ENCODE assay signal across 19 cellular contexts in the genomic region with DNA sequence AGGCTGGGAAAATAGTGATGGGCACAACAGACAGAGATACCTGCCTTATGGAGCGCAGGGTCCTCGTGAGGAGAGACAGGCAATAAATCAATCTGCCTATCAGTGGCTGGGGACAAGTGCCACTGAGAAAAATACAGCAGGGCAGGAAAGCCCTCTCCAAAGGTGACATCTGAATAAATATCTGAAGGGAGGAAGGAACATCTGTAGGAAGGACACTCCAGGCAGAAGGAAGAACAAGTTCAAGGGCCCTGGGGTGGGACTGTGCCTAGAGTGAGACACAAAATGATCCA. TPM values are rescaled to one million over a fixed set of nuclear protein-coding genes. Genes with fewer than 3 reads are reported as not detected.
DNase-seq lines count a peak whose midpoint lies in the region; ATAC-seq and TF ChIP-seq lines count a peak whose summit lies in the region.
"Had no signal": no experiment of that assay in that cellular context is flagged by ENCODE, and none has a peak within 500 bp of the region (broad histone marks: within the 10 kb centered on the region; RNA-seq: fewer than 3 reads in every experiment).

No MANE protein-coding gene starts in this region.

- no peak overlapping the region for H2BK5ac ChIP-seq in neuronal stem cell (ENCODE audit: low read length)

- no peak overlapping the region for H3K23ac ChIP-seq in neuronal stem cell (ENCODE audit: low read depth, low read length, poor library complexity)

- H3K27me3 ChIP-seq in left ventricle myocardium inferior (ENCODE audit: low read depth) (no peaks in the 10 kb centered on the region), neuronal stem cell (ENCODE audit: control insufficient read depth in 3 of 3, insufficient read depth in 3 of 3, low read depth in 1 of 3, low read length in 3 of 3) (no peaks in the 10 kb centered on the region), foreskin keratinocyte (no peaks in the 10 kb centered on the region)
- H3K27me3 ChIP-seq: SJCRH30 had no signal

- peak overlapping the region; percentile 7 for H3K18ac ChIP-seq in neuronal stem cell (ENCODE audit: low read length)

- H2BK15ac ChIP-seq in neuronal stem cell (ENCODE audit: low read length), result no peak overlapping the region

- H3K27ac Mint-ChIP-seq in dendritic cell treated with granulocyte-macrophage colony-stimulating factor and Interleukin-4, amounts not matched to agents 40 ng/mL and 50 ng/mL, for 4 days, result peak overlapping the region; percentile 31
- H3K27ac Mint-ChIP-seq: B cell had no signal

- no peaks in the 10 kb centered on the region for H3K27me3 Mint-ChIP-seq in dendritic cell treated with granulocyte-macrophage colony-stimulating factor and Interleukin-4, amounts not matched to agents 40 ng/mL and 50 ng/mL, for 4 days
- H3K27me3 Mint-ChIP-seq: B cell had no signal

- no peak overlapping the region for H4K8ac ChIP-seq in neuronal stem cell (ENCODE audit: low read depth, low read length)

- H3K9me3 Mint-ChIP-seq in dendritic cell treated with granulocyte-macrophage colony-stimulating factor and Interleukin-4, amounts not matched to agents 40 ng/mL and 50 ng/mL, for 4 days, result no peaks in the 10 kb centered on the region

- no peak overlapping the region for H4K91ac ChIP-seq in neuronal stem cell (ENCODE audit: low read depth, low read length, poor library complexity)

- no peak for DNase-seq in left ventricle myocardium inferior
- no peak for DNase-seq in left cardiac atrium
- no peak for DNase-seq in neuronal stem cell (ENCODE audit: low spot score)
- no peak for DNase-seq in GM20000 (ENCODE audit: low spot score)
- DNase-seq in foreskin keratinocyte, result no peak
- DNase-seq in NCI-H1436 treated with DMSO at 0.1 percent for 48 hours (lab: John Stamatoyannopoulos, UW), result no peak
- DNase-seq: DMS79 treated with DMSO at 0.1 percent for 48 hours, H7, NCI-H1417 treated with DMSO at 0.1 percent for 48 hours, NCI-H1930, NCI-H226, NCI-H524, NCI-H82, PC-9, SJCRH30 had no signal

- H2AFZ ChIP-seq in neuronal stem cell (ENCODE audit: low read length), result no peak overlapping the region
- H2AFZ ChIP-seq: PC-9 had no signal

- peak overlapping the region; percentile 48 for H3K27ac ChIP-seq in left ventricle myocardium inferior (replicated peaks)
- H3K27ac ChIP-seq in neuronal stem cell (replicated peaks; ENCODE audit: low read length), result no peak overlapping the region
- H3K27ac ChIP-seq in foreskin keratinocyte, result no peak overlapping the region
- H3K27ac ChIP-seq: 22Rv1, PC-9, SJCRH30 had no signal

- intact Hi-C loops in left ventricle myocardium inferior (cut with micrococcal nuclease), result no loop called here
- intact Hi-C loops in left cardiac atrium (cut with DNase I), result no loop called here
- intact Hi-C loops in dendritic cell treated with granulocyte-macrophage colony-stimulating factor and Interleukin-4, amounts not matched to agents 40 ng/mL and 50 ng/mL, for 4 days (cut with micrococcal nuclease), result no loop called here

- H3K4ac ChIP-seq in neuronal stem cell (ENCODE audit: low read length), result no peak overlapping the region

- H2AK5ac ChIP-seq in neuronal stem cell (ENCODE audit: low read depth, low read length), result no peak overlapping the region

- H3K79me1 ChIP-seq in neuronal stem cell (ENCODE audit: low read depth, low read length), result no peaks in the 10 kb centered on the region

- peaks cover 16% of the 10 kb centered on the region for H3K36me3 ChIP-seq in left ventricle myocardium inferior
- H3K36me3 ChIP-seq in neuronal stem cell (replicated peaks in 1 of 2; ENCODE audit: control insufficient read depth in 2 of 2, insufficient read depth in 2 of 2, low read length in 2 of 2), result no peaks in the 10 kb centered on the region

- no peak overlapping the region for H3K9ac ChIP-seq in neuronal stem cell (ENCODE audit: low read depth, low read length, poor library complexity)

- H3K4me3 ChIP-seq in left ventricle myocardium inferior (no peak overlapping the region), neuronal stem cell (ENCODE audit: low read length in 2 of 2) (no peak overlapping the region)
- H3K4me3 ChIP-seq: PC-9, SJCRH30 had no signal

- ATAC-seq in left cardiac atrium (no peak), foreskin keratinocyte (no peak), GM18867 (IDR thresholded peaks at IDR 0.05; ENCODE audit: unreplicated experiment) (no peak)

- H3K36me3 Mint-ChIP-seq in dendritic cell treated with granulocyte-macrophage colony-stimulating factor and Interleukin-4, amounts not matched to agents 40 ng/mL and 50 ng/mL, for 4 days (ENCODE audit: low read depth), result peaks cover 46% of the 10 kb centered on the region

- H3K14ac ChIP-seq in neuronal stem cell (ENCODE audit: low read length), result no peak overlapping the region

- no CpG with 5 or more reads among the region's 2 CpGs for WGBS in neuronal stem cell (ENCODE audit: extremely low coverage in 2 of 2, insufficient read length in 2 of 2, insufficient replicate concordance in 1 of 2), 2 donors

- no peak overlapping the region for H2BK12ac ChIP-seq in neuronal stem cell (ENCODE audit: low read length)

- H3K9me3 ChIP-seq in left ventricle myocardium inferior (replicated peaks) (no peaks in the 10 kb centered on the region), neuronal stem cell (replicated peaks in 1 of 2; ENCODE audit: control insufficient read depth in 2 of 2, insufficient read depth in 1 of 2, low read depth in 1 of 2, low read length in 2 of 2) (no peaks in the 10 kb centered on the region)
- H3K9me3 ChIP-seq: SJCRH30 had no signal

- H2BK120ac ChIP-seq in neuronal stem cell (ENCODE audit: low read depth, low read length), result peak overlapping the region; percentile 14

- no peak overlapping the region for H3K4me3 Mint-ChIP-seq in dendritic cell treated with granulocyte-macrophage colony-stimulating factor and Interleukin-4, amounts not matched to agents 40 ng/mL and 50 ng/mL, for 4 days
- H3K4me3 Mint-ChIP-seq: B cell had no signal

- TF ChIP-seq CTCF in left ventricle myocardium inferior (IDR thresholded peaks at IDR 0.05; ENCODE audit: borderline replicate concordance) (no peak), GM20000 (IDR thresholded peaks at IDR 0.05; ENCODE audit: extremely low read depth, missing control alignments) (no peak), foreskin keratinocyte (conservative IDR thresholded peaks at IDR 0.05) (no peak)

- H3K4me2 ChIP-seq in neuronal stem cell (ENCODE audit: insufficient read depth, low read length, poor library complexity, severe bottlenecking), result no peak overlapping the region
- H3K4me2 ChIP-seq: PC-9 had no signal

- H3K4me1 ChIP-seq in left ventricle myocardium inferior (peaks cover 53% of the 10 kb centered on the region), neuronal stem cell (ENCODE audit: control insufficient read depth in 2 of 2, insufficient read depth in 1 of 2, low read depth in 1 of 2, low read length in 2 of 2) (peaks cover 0 to 2% of the 10 kb centered on the region in 2 donors), foreskin keratinocyte (no peaks in the 10 kb centered on the region)

- H3K4me1 Mint-ChIP-seq in dendritic cell treated with granulocyte-macrophage colony-stimulating factor and Interleukin-4, amounts not matched to agents 40 ng/mL and 50 ng/mL, for 4 days (ENCODE audit: low read depth), result peaks cover 63% of the 10 kb centered on the region

RNA-seq across cellular contexts. Expression of a gene that starts 53.7 kb away (rescaled TPM):
- total RNA-seq in left ventricle myocardium inferior (21.4 TPM), left cardiac atrium (10 to 100 TPM; 30.2 to 30.3 TPM), foreskin keratinocyte (31.1 and 31.8 TPM in 2 replicates)
- polyA plus RNA-seq in neuronal stem cell (2013, experiment 1 of 2), result 16.4 TPM
- polyA plus RNA-seq in neuronal stem cell (2013, experiment 2 of 2), result 16.6 TPM
- polyA plus RNA-seq in foreskin keratinocyte, result 7.8 and 9.1 TPM in 2 replicates
